ENCODE assay signal across 9 cellular contexts in the genomic region with DNA sequence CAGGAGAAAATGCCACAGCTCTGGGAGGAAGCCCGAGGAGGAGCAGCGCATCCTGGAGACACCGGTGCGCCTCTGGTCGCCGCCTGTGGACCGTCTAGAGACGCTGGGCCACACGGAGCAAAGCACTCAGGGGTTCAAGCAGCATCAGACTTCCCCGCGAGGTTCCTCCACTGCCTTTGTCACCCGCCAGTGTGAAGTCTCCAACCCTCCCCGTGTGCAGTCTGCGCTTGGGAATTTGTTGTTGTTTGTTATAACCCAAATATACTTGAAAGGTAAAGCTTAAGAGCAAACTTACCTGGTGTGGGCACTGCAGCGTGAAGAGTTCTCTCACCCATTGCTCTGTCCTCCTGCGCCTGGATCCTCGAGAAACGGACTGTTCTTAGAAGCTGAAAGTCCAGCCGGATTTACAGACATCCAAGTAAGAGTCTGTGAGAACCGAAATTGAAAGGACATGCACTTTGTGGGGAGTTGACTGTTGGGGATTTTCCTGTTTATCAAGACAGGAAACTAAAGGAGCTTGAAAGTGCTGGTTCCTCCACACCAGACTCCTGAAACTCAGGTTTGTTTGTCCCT. TPM values are rescaled to one million over a fixed set of nuclear protein-coding genes. Genes with fewer than 3 reads are reported as not detected.
DNase-seq lines count a peak whose midpoint lies in the region; ATAC-seq, FAIRE-seq and TF ChIP-seq lines count a peak whose summit lies in the region.
"Had no signal": no experiment of that assay in that cellular context is flagged by ENCODE, and none has a peak within 500 bp of the region (broad histone marks: within the 10 kb centered on the region; RNA-seq: fewer than 3 reads in every experiment).

A gene with protein sequence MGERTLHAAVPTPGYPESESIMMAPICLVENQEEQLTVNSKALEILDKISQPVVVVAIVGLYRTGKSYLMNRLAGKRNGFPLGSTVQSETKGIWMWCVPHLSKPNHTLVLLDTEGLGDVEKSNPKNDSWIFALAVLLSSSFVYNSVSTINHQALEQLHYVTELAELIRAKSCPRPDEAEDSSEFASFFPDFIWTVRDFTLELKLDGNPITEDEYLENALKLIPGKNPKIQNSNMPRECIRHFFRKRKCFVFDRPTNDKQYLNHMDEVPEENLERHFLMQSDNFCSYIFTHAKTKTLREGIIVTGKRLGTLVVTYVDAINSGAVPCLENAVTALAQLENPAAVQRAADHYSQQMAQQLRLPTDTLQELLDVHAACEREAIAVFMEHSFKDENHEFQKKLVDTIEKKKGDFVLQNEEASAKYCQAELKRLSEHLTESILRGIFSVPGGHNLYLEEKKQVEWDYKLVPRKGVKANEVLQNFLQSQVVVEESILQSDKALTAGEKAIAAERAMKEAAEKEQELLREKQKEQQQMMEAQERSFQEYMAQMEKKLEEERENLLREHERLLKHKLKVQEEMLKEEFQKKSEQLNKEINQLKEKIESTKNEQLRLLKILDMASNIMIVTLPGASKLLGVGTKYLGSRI (minus strand): TSS at position 443 of the 573 bp plus-strand sequence. CDS start 108 bp downstream, at position 335.

- ATAC-seq in HG02571 (IDR thresholded peaks at IDR 0.05; ENCODE audit: unreplicated experiment) = peak; percentile 49
- ATAC-seq in right cardiac atrium = peak; percentile 82 to 84
- ATAC-seq in HG03139 (IDR thresholded peaks at IDR 0.05; ENCODE audit: unreplicated experiment) = no peak

- H3K4me3 Mint-ChIP-seq in activated naive CD4-positive, alpha-beta T cell treated with anti-CD3 and anti-CD28 coated beads, Interleukin-2, amount 50 U/mL, for 24 hours = peak within 1 kb of the TSS; percentile 92

- TF ChIP-seq CTCF in GM12865 (IDR thresholded peaks at IDR 0.05; ENCODE audit: insufficient read depth, low read depth, low read length, missing control alignments) (no peak), RWPE1 (conservative IDR thresholded peaks at IDR 0.05; ENCODE audit: low read depth) (no peak)

- H3K4me1 ChIP-seq in right cardiac atrium (ENCODE audit: control insufficient read depth, insufficient read depth, low read length) (peaks cover 4% of the 10 kb centered on the region), small intestine (ENCODE audit: control insufficient read depth in 2 of 2, insufficient read depth in 1 of 2, low read depth in 1 of 2, low read length in 1 of 2) (peaks cover 0 to 10% of the 10 kb centered on the region in 2 donors)

- no peak for FAIRE-seq in small intestine (lab: Jason Lieb, UNC)

- no peaks in the 10 kb centered on the region for H3K27me3 Mint-ChIP-seq in activated naive CD4-positive, alpha-beta T cell treated with anti-CD3 and anti-CD28 coated beads, Interleukin-2, amount 50 U/mL, for 24 hours

- intact Hi-C loops in right cardiac atrium (cut with DNase I) = loop anchor here in 2 of 4 donors (10.0 kb wide), 2 partner anchors 76 to 156 kb away; a partner anchor contains a TSS

- H3K27ac ChIP-seq in RWPE1 = no peak within 1 kb of the TSS
- H3K27ac ChIP-seq in right cardiac atrium (ENCODE audit: low read length) = peak within 1 kb of the TSS; percentile 88
- peak within 1 kb of the TSS; percentile 56 to 83 for H3K27ac ChIP-seq in small intestine (ENCODE audit: low read depth in 1 of 2, low read length in 1 of 2)
- H3K27ac ChIP-seq: PC-9 had no signal

- CTCF ChIA-PET in RWPE1 (lab: Yijun Ruan, JAX) = interaction anchor here (0.7 to 0.8 kb wide), 2 partner anchors 257 to 373 kb away, joined by 3 read pairs; no protein-coding TSS in a partner anchor

- peaks cover 0 to 1% of the 10 kb centered on the region in 2 donors for H3K36me3 ChIP-seq in small intestine (ENCODE audit: control insufficient read depth in 2 of 2, insufficient read depth in 2 of 2, low read length in 2 of 2)

- DNase-seq in GM12865 (ENCODE audit: low read depth) (peak; percentile 84), RWPE1 (ENCODE audit: low spot score) (peak; percentile 15), right cardiac atrium (peak; percentile 32 to 72 (median 71)), small intestine (peak; percentile 89), NCI-H1048 (lab: John Stamatoyannopoulos, UW) (no peak)

- POLR2A ChIA-PET in RWPE1 (lab: Yijun Ruan, JAX; ENCODE audit: low non-redundant PET) = no interaction called here

- 8% methylated on average over 20 of the region's 20 CpGs for WGBS in right cardiac atrium
- 0 to 5% (median 0%) methylated on average over 20 of the region's 20 CpGs for WGBS in small intestine, 3 donors

- H3K4me3 ChIP-seq in GM12865 (ENCODE audit: low read depth, low read length) = peak within 1 kb of the TSS; percentile 53
- peak within 1 kb of the TSS; percentile 94 for H3K4me3 ChIP-seq in right cardiac atrium (ENCODE audit: low read length)
- peak within 1 kb of the TSS; percentile 57 to 68 for H3K4me3 ChIP-seq in small intestine (ENCODE audit: low read depth in 1 of 2, low read length in 2 of 2)
- H3K4me3 ChIP-seq: PC-9 had no signal

- H3K9me3 ChIP-seq in right cardiac atrium (ENCODE audit: control insufficient read depth, low read length) (no peaks in the 10 kb centered on the region), small intestine (ENCODE audit: control insufficient read depth, low read depth) (no peaks in the 10 kb centered on the region)

- peaks cover 33% of the 10 kb centered on the region for H3K36me3 Mint-ChIP-seq in activated naive CD4-positive, alpha-beta T cell treated with anti-CD3 and anti-CD28 coated beads, Interleukin-2, amount 50 U/mL, for 24 hours

- no peaks in the 10 kb centered on the region for H3K27me3 ChIP-seq in right cardiac atrium (ENCODE audit: control insufficient read depth, insufficient read depth)
- H3K27me3 ChIP-seq in small intestine (ENCODE audit: control insufficient read depth in 2 of 2, insufficient read depth in 2 of 2, low read length in 2 of 2) = no peaks in the 10 kb centered on the region

- H3K4me1 Mint-ChIP-seq in activated naive CD4-positive, alpha-beta T cell treated with anti-CD3 and anti-CD28 coated beads, Interleukin-2, amount 50 U/mL, for 24 hours = peaks cover 68% of the 10 kb centered on the region

- H3K9me3 Mint-ChIP-seq in activated naive CD4-positive, alpha-beta T cell treated with anti-CD3 and anti-CD28 coated beads, Interleukin-2, amount 50 U/mL, for 24 hours = peaks cover 6% of the 10 kb centered on the region

- peak within 1 kb of the TSS; percentile 99 for H3K27ac Mint-ChIP-seq in activated naive CD4-positive, alpha-beta T cell treated with anti-CD3 and anti-CD28 coated beads, Interleukin-2, amount 50 U/mL, for 24 hours

RNA-seq across cellular contexts. Expression of the gene that starts here (rescaled TPM):
- total RNA-seq in right cardiac atrium = 10 to 100 TPM in 1 of 4 donors, 1 to 10 TPM in 3; 4.9 to 12.7 (median 9.1) TPM
- 12.9 TPM for polyA plus RNA-seq in right cardiac atrium
- 10 to 100 TPM in 1 of 3 donors, 1 to 10 TPM in 2; 2.5 to 15.7 (median 5.9) TPM for polyA plus RNA-seq in small intestine
